26 cellular contexts compared by ENCODE assay signal in genomic region chr12:32854716-32855115, GRCh38. TPM values are rescaled to one million over a fixed set of nuclear protein-coding genes. Genes with fewer than 3 reads are reported as not detected.
A peak's percentile ranks its signal among the peaks of the same experiment; 100 is the strongest.
DNase-seq lines count a peak whose midpoint lies in the region; ATAC-seq and TF ChIP-seq lines count a peak whose summit lies in the region.
"Had no signal": no experiment of that assay in that cellular context is flagged by ENCODE, and none has a peak within 500 bp of the region (broad histone marks: within the 10 kb centered on the region; RNA-seq: fewer than 3 reads in every experiment).

No MANE protein-coding gene starts in this region.

- TF ChIP-seq CTCF in cardiac muscle cell (IDR thresholded peaks at IDR 0.05; ENCODE audit: low read depth, low read length) (no peak), uterus (IDR thresholded peaks at IDR 0.05) (no peak)

- TF ChIP-seq POLR2A in uterus (IDR thresholded peaks at IDR 0.05) = no peak

- WGBS in right cardiac atrium = 47% methylated on average over 1 of the region's 1 CpG

- peak; percentile 28 for DNase-seq in NCI-H82 (lab: John Stamatoyannopoulos, UW)
- DNase-seq in cardiac muscle cell (ENCODE audit: low read depth in 1 of 2, low spot score in 1 of 2) = no peak
- no peak for DNase-seq in right cardiac atrium
- no peak for DNase-seq in NCI-H1930 (lab: John Stamatoyannopoulos, UW)
- DNase-seq in uterus = no peak
- DNase-seq: C1 segment of cervical spinal cord; CD4-positive, alpha-beta memory T cell; COR-L47; DMS 273 treated with DMSO at 0.1 percent for 48 hours; DMS79; EL; GDM1; HFFc6; IMR-90; MM.1S; NCI-H2029 treated with DMSO at 0.1 percent for 48 hours; NCI-H446 treated with DMSO at 0.1 percent for 48 hours; NCI-H526; RPMI8226; SIG-M5 had no signal

- peak overlapping the region; percentile 93 for H3K27ac ChIP-seq in cardiac muscle cell
- peak overlapping the region; percentile 62 for H3K27ac ChIP-seq in right cardiac atrium (ENCODE audit: low read length)
- H3K27ac ChIP-seq in uterus = no peak overlapping the region
- H3K27ac ChIP-seq: KMS-11, SK-N-MC had no signal

- H3K27me3 ChIP-seq in cardiac muscle cell (no peaks in the 10 kb centered on the region), right cardiac atrium (ENCODE audit: control insufficient read depth, insufficient read depth) (no peaks in the 10 kb centered on the region), uterus (no peaks in the 10 kb centered on the region)

- H3K36me3 ChIP-seq in cardiac muscle cell = peaks cover 30% of the 10 kb centered on the region
- no peaks in the 10 kb centered on the region for H3K36me3 ChIP-seq in uterus

- H3K9me3 ChIP-seq in cardiac muscle cell (ENCODE audit: low read depth) = no peaks in the 10 kb centered on the region
- no peaks in the 10 kb centered on the region for H3K9me3 ChIP-seq in right cardiac atrium (ENCODE audit: control insufficient read depth, low read length)
- no peaks in the 10 kb centered on the region for H3K9me3 ChIP-seq in uterus
- H3K9me3 ChIP-seq: HAP-1 had no signal

- peaks cover 72% of the 10 kb centered on the region for H3K4me1 ChIP-seq in cardiac muscle cell (ENCODE audit: low read depth)
- H3K4me1 ChIP-seq in right cardiac atrium (ENCODE audit: control insufficient read depth, insufficient read depth, low read length) = no peaks in the 10 kb centered on the region
- H3K4me1 ChIP-seq in uterus = no peaks in the 10 kb centered on the region

- no peak overlapping the region for H3K4me3 ChIP-seq in cardiac muscle cell
- no peak overlapping the region for H3K4me3 ChIP-seq in right cardiac atrium (ENCODE audit: low read length)
- H3K4me3 ChIP-seq in uterus = no peak overlapping the region
- H3K4me3 ChIP-seq: GM12878, HAP-1, SK-N-MC had no signal

- ATAC-seq in right cardiac atrium = peak; percentile 34 to 35
- ATAC-seq in GM19324 (IDR thresholded peaks at IDR 0.05; ENCODE audit: low FRiP score, unreplicated experiment) = no peak
- ATAC-seq in GM18861 (IDR thresholded peaks at IDR 0.05; ENCODE audit: unreplicated experiment) = no peak
- ATAC-seq: GM12878 had no signal

- intact Hi-C loops in right cardiac atrium (cut with DNase I) (no loop called here), uterus (cut with DNase I; ENCODE audit: low total_unique reads) (no loop called here)

RNA-seq across cellular contexts. Expression of gene PKP2, which starts 41.9 kb away (rescaled TPM):
- total RNA-seq in cardiac muscle cell (362 and 376 TPM in 2 replicates), right cardiac atrium (100 to 1,000 TPM; 147 to 374 (median 229) TPM), uterus (10 to 100 TPM in 1 of 4 donors, 1 to 10 TPM in 1, under 1 TPM in 2; 0.77 to 34.4 (median 5.3) TPM)
- polyA plus RNA-seq in cardiac muscle cell (363 and 451 TPM in 2 replicates), right cardiac atrium (84.6 TPM)

Comparison
In these comparisons a context has a peak if more than half of its experiments do, and no peak if none do; other contexts are left out.
1. H3K27ac ChIP-seq: peak in cardiac muscle cell (single experiment) and right cardiac atrium (single experiment); none in uterus (0 of 2).
2. ATAC-seq: peak in right cardiac atrium (2 of 2); none in GM19324 (single experiment) and GM18861 (single experiment).
3. RNA of gene PKP2, which starts 41.9 kb away (total RNA-seq): 362 to 376 TPM in cardiac muscle cell and 147 to 374 TPM in right cardiac atrium; 0.77 to 34.4 TPM in uterus; every median in the first group is over 4 times any median in the second.